8 cellular contexts compared by ENCODE assay signal in genomic region chr14:75982724-75983358, GRCh38. TPM values are rescaled to one million over a fixed set of nuclear protein-coding genes. Genes with fewer than 3 reads are reported as not detected.
DNase-seq lines count a peak whose midpoint lies in the region; ATAC-seq and TF ChIP-seq lines count a peak whose summit lies in the region.

No MANE protein-coding gene starts in this region.

- intact Hi-C loops in mucosa of descending colon (cut with DNase I, micrococcal nuclease) = loop anchor here (5.0 to 10.0 kb wide), 3 partner anchors 71 to 278 kb away; no protein-coding TSS in a partner anchor

- H3K36me3 ChIP-seq in DOHH2 (ENCODE audit: control insufficient read depth, low read length) = no peaks in the 10 kb centered on the region
- H3K36me3 ChIP-seq in effector memory CD4-positive, alpha-beta T cell (ENCODE audit: control insufficient read depth, insufficient read depth, low read length) = no peaks in the 10 kb centered on the region
- no peaks in the 10 kb centered on the region for H3K36me3 ChIP-seq in mucosa of descending colon (ENCODE audit: low read depth)

- peaks cover 12% of the 10 kb centered on the region for H3K23me2 ChIP-seq in H9 (ENCODE audit: insufficient read length, low read depth, low read length, poor library complexity, severe bottlenecking)

- no peak overlapping the region for H2AK5ac ChIP-seq in H9 (ENCODE audit: insufficient read length, low read length)

- H3K27ac Mint-ChIP-seq in H9 = peak overlapping the region in 1 of 3 experiments; percentile 81; a peak in 1 of 7 replicates
- peak overlapping the region; percentile 96 for H3K27ac Mint-ChIP-seq in type B pancreatic cell

- H3T11ph ChIP-seq in H9 (ENCODE audit: low read length) = no peak overlapping the region

- no peak overlapping the region for H2BK12ac ChIP-seq in H9 (ENCODE audit: insufficient read length, low read depth, low read length)

- no peak overlapping the region for H4K91ac ChIP-seq in H9 (ENCODE audit: insufficient read length, low read depth, low read length)

- H2AFZ ChIP-seq in H9 (ENCODE audit: low read length) = no peak overlapping the region

- no peak for DNase-seq in H9
- DNase-seq in RKO (ENCODE audit: low spot score) = peak; percentile 53
- no peak for DNase-seq in effector memory CD4-positive, alpha-beta T cell
- peak in 2 of 3 donors; percentile 51 to 70 for DNase-seq in mucosa of descending colon
- no peak for DNase-seq in type B pancreatic cell (ENCODE audit: extremely low spot score, unreplicated experiment)
- no peak for DNase-seq in NCI-H1930 (lab: John Stamatoyannopoulos, UW)
- DNase-seq in GM20000 (ENCODE audit: low spot score) = no peak

- no peak overlapping the region for H3K9ac ChIP-seq in H9 (ENCODE audit: extremely low read depth, insufficient read length, low read length)

- no peak overlapping the region for H4K5ac ChIP-seq in H9 (ENCODE audit: insufficient read length, low read depth, low read length)

- H3K79me1 ChIP-seq in H9 (ENCODE audit: insufficient read depth, low read depth, low read length, poor library complexity, severe bottlenecking) = no peaks in the 10 kb centered on the region

- H3K9me3 Mint-ChIP-seq in H9 = no peaks in the 10 kb centered on the region; a peak in 1 of 5 replicates
- H3K9me3 Mint-ChIP-seq in type B pancreatic cell = no peaks in the 10 kb centered on the region

- H3K79me2 ChIP-seq in DOHH2 (ENCODE audit: control insufficient read depth, low read length) = no peaks in the 10 kb centered on the region
- H3K79me2 ChIP-seq in H9 (ENCODE audit: insufficient read depth, low read length) = no peaks in the 10 kb centered on the region

- H4K8ac ChIP-seq in H9 (replicated peaks; ENCODE audit: insufficient read length, low read depth, low read length) = no peak overlapping the region

- peak overlapping the region; percentile 31; the same call in 1 of the 2 replicates for H3K14ac ChIP-seq in H9 (ENCODE audit: insufficient read depth, low read length)

- no CpG with 5 or more reads among the region's 35 CpGs for WGBS in H9 (ENCODE audit: extremely low coverage, insufficient read length, low lambda C conversion rate)

- H3K36me3 Mint-ChIP-seq in H9 (ENCODE audit: insufficient read depth in 1 of 3, low read depth in 3 of 3) (no peaks in the 10 kb centered on the region; a peak in 1 of 7 replicates), type B pancreatic cell (no peaks in the 10 kb centered on the region)

- TF ChIP-seq CTCF in DOHH2 (IDR thresholded peaks at IDR 0.05; ENCODE audit: low read depth, low read length, poor library complexity, severe bottlenecking) (no peak), H9 (conservative IDR thresholded peaks at IDR 0.05) (no peak; the same call in 2 of the 3 replicates), mucosa of descending colon (IDR thresholded peaks at IDR 0.05) (no peak), type B pancreatic cell (conservative IDR thresholded peaks at IDR 0.05) (peak; percentile 48), GM20000 (IDR thresholded peaks at IDR 0.05; ENCODE audit: extremely low read depth, missing control alignments) (no peak)

- H3K23ac ChIP-seq in H9 (ENCODE audit: insufficient read length, low read depth, low read length) = no peak overlapping the region

- H3K4me3 Mint-ChIP-seq in H9 (peak overlapping the region; percentile 70 to 86), type B pancreatic cell (peak overlapping the region; percentile 96)

- H3K4me2 ChIP-seq in DOHH2 (ENCODE audit: low read length) = peak overlapping the region; percentile 98
- H3K4me2 ChIP-seq in H9 (ENCODE audit: insufficient read depth, insufficient read length, low read length) = peak overlapping the region; percentile 91

- H3K4me1 Mint-ChIP-seq in H9 (peaks cover 31 to 34% of the 10 kb centered on the region in 2 experiments), type B pancreatic cell (ENCODE audit: unreplicated experiment) (peaks cover 60% of the 10 kb centered on the region)

- H3K4me1 ChIP-seq in DOHH2 (ENCODE audit: control insufficient read depth, low read length) (peaks cover 44% of the 10 kb centered on the region), H9 (ENCODE audit: insufficient read depth, low read length) (no peaks in the 10 kb centered on the region), mucosa of descending colon (ENCODE audit: low read depth) (peaks cover 5% of the 10 kb centered on the region)
- H3K4me1 ChIP-seq in effector memory CD4-positive, alpha-beta T cell (ENCODE audit: control insufficient read depth, insufficient read depth, low read length, poor library complexity, severe bottlenecking) = peaks cover 15% of the 10 kb centered on the region

- no peak overlapping the region for H3K18ac ChIP-seq in H9 (ENCODE audit: insufficient read length, low read depth, low read length)

- peaks cover 2% of the 10 kb centered on the region; the same call in 1 of the 2 replicates for H3F3A ChIP-seq in DOHH2 (ENCODE audit: control insufficient read depth, insufficient read depth)

- H3K9me3 ChIP-seq in DOHH2 (ENCODE audit: control insufficient read depth, insufficient read depth, low read length) (no peaks in the 10 kb centered on the region), H9 (ENCODE audit: control insufficient read depth, low read depth, low read length) (no peaks in the 10 kb centered on the region), mucosa of descending colon (no peaks in the 10 kb centered on the region)
- H3K9me3 ChIP-seq in effector memory CD4-positive, alpha-beta T cell (ENCODE audit: control insufficient read depth, low read length) = no peaks in the 10 kb centered on the region

- peak; percentile 37 for ATAC-seq in mucosa of descending colon

- peaks cover 59% of the 10 kb centered on the region for H3K27me3 Mint-ChIP-seq in H9 (ENCODE audit: low read depth)
- H3K27me3 Mint-ChIP-seq in type B pancreatic cell = peaks cover 3% of the 10 kb centered on the region

- no peak overlapping the region for H2BK120ac ChIP-seq in H9 (ENCODE audit: low read depth, low read length, poor library complexity, severe bottlenecking)

- no peak overlapping the region for H3K27ac ChIP-seq in DOHH2 (ENCODE audit: low read depth, low read length)
- no peak overlapping the region for H3K27ac ChIP-seq in H9 (ENCODE audit: insufficient read length, low read depth, low read length)
- H3K27ac ChIP-seq in effector memory CD4-positive, alpha-beta T cell (ENCODE audit: insufficient read depth, low read length, poor library complexity, severe bottlenecking) = no peak overlapping the region

- H3K9me2 ChIP-seq in DOHH2 (replicated peaks; ENCODE audit: control insufficient read depth, low read length) = no peaks in the 10 kb centered on the region

- H2BK15ac ChIP-seq in H9 (ENCODE audit: low read depth, low read length) = no peak overlapping the region

- no peak overlapping the region for H2BK5ac ChIP-seq in H9 (ENCODE audit: insufficient read length, low read length)

- H4K20me1 ChIP-seq in DOHH2 (ENCODE audit: control insufficient read depth, insufficient read depth, low read depth, low read length) (0 out of 2 replicates have a peak, but pooled peaks cover 6% of the 10 kb centered on the region), H9 (ENCODE audit: control insufficient read depth, insufficient read depth, insufficient read length) (no peaks in the 10 kb centered on the region)

- no peak overlapping the region for H3K4ac ChIP-seq in H9 (ENCODE audit: low read depth, low read length)

- no peak overlapping the region for H2BK20ac ChIP-seq in H9 (ENCODE audit: low read depth, low read length, poor library complexity, severe bottlenecking)

- H3K27me3 ChIP-seq in DOHH2 (ENCODE audit: control insufficient read depth, low read length) (peaks cover 36% of the 10 kb centered on the region), H9 (ENCODE audit: insufficient read depth, low read length) (peaks cover 2% of the 10 kb centered on the region; the same call in 1 of the 2 replicates)
- no peaks in the 10 kb centered on the region for H3K27me3 ChIP-seq in effector memory CD4-positive, alpha-beta T cell (replicated peaks; ENCODE audit: control insufficient read depth, insufficient read depth, low read length, poor library complexity, severe bottlenecking)

- H3K4me3 ChIP-seq in DOHH2 (ENCODE audit: low read length) (peak overlapping the region; percentile 57), mucosa of descending colon (no peak overlapping the region)
- peak overlapping the region; percentile 80 for H3K4me3 ChIP-seq in effector memory CD4-positive, alpha-beta T cell (ENCODE audit: insufficient read depth, low read depth, low read length, poor library complexity, severe bottlenecking)

- H3K56ac ChIP-seq in H9 (ENCODE audit: insufficient read length, low read depth, low read length) = no peak overlapping the region

RNA-seq across cellular contexts. Expression of gene TGFB3, which starts 1.0 kb away (rescaled TPM):
- total RNA-seq in H9 (2021) (0.20 and 0.37 TPM in 2 replicates), mucosa of descending colon (10 to 100 TPM in 1 of 3 donors, 1 to 10 TPM in 2; 5.2 to 13.0 (median 5.7) TPM), type B pancreatic cell (ENCODE audit: low replicate concordance) (19.2 and 45.3 TPM in 2 replicates)

RNA-seq across cellular contexts. Expression of gene IFT43, which starts 2.7 kb away (rescaled TPM):
- total RNA-seq in H9 (2021) = 18.6 and 21.2 TPM in 2 replicates
- 10 to 100 TPM; 27.3 to 64.0 (median 27.5) TPM for total RNA-seq in mucosa of descending colon
- 29.9 and 36.9 TPM in 2 replicates for total RNA-seq in type B pancreatic cell (ENCODE audit: low replicate concordance)

Comparison
In these comparisons a context has a peak if more than half of its experiments do, and no peak if none do; other contexts are left out.
1. DNase-seq: peak in RKO (single experiment) and mucosa of descending colon (2 of 3); none in H9 (single experiment), effector memory CD4-positive, alpha-beta T cell (0 of 3), type B pancreatic cell (single experiment), NCI-H1930 (0 of 2) and GM20000 (single experiment).